16 cellular contexts compared by ENCODE assay signal in genomic region chrX:12789976-12790375, GRCh38. TPM values are rescaled to one million over a fixed set of nuclear protein-coding genes. Genes with fewer than 3 reads are reported as not detected.
DNase-seq lines count a peak whose midpoint lies in the region; ATAC-seq, FAIRE-seq and TF ChIP-seq lines count a peak whose summit lies in the region.
"Had no signal": no experiment of that assay in that cellular context is flagged by ENCODE, and none has a peak within 500 bp of the region (broad histone marks: within the 10 kb centered on the region; RNA-seq: fewer than 3 reads in every experiment).

No MANE protein-coding gene starts in this region.

- no peak overlapping the region for H3K27ac Mint-ChIP-seq in T-helper 2 cell treated with Interferon-gamma antibody and Interleukin-4, amounts not matched to agents 5 μg/mL and 100 μg/mL, for 36 hours
- no peak overlapping the region for H3K27ac Mint-ChIP-seq in activated naive CD8-positive, alpha-beta T cell treated with anti-CD3 and anti-CD28 coated beads, Interleukin-2, amount 50 U/mL, for 24 hours
- no peak overlapping the region for H3K27ac Mint-ChIP-seq in nephron

- TF ChIP-seq CTCF in nephron (IDR thresholded peaks at IDR 0.05; ENCODE audit: unreplicated experiment in 3 of 3) (no peak), BE2C (IDR thresholded peaks at IDR 0.05; ENCODE audit: low read depth, low read length) (no peak), brain microvascular endothelial cell (IDR thresholded peaks at IDR 0.05; ENCODE audit: low read depth, low read length, missing control alignments) (no peak)

- no peaks in the 10 kb centered on the region for H3K9me3 Mint-ChIP-seq in T-helper 2 cell treated with Interferon-gamma antibody and Interleukin-4, amounts not matched to agents 5 μg/mL and 100 μg/mL, for 36 hours
- H3K9me3 Mint-ChIP-seq in activated naive CD8-positive, alpha-beta T cell treated with anti-CD3 and anti-CD28 coated beads, Interleukin-2, amount 50 U/mL, for 24 hours: no peaks in the 10 kb centered on the region
- H3K9me3 Mint-ChIP-seq in nephron: peaks cover 15% of the 10 kb centered on the region

- no peak for ATAC-seq in activated naive CD8-positive, alpha-beta T cell treated with anti-CD3 and anti-CD28 coated beads, Interleukin-2, amount 50 U/mL, for 24 hours

- H3K36me3 ChIP-seq in BE2C (no peaks in the 10 kb centered on the region), brain microvascular endothelial cell (replicated peaks) (no peaks in the 10 kb centered on the region)
- H3K36me3 ChIP-seq: prostate gland had no signal

- H3K9me3 ChIP-seq in BE2C: no peaks in the 10 kb centered on the region
- H3K9me3 ChIP-seq: prostate gland had no signal

- no peak for DNase-seq in T-helper 2 cell treated with Interferon-gamma antibody and Interleukin-4, amounts not matched to agents 5 μg/mL and 100 μg/mL, for 36 hours (ENCODE audit: low spot score)
- DNase-seq in T-helper 2 cell (no peak), GM12891 (ENCODE audit: insufficient read length, low spot score) (no peak), NCI-H226 (no peak), BE2C (no peak), brain microvascular endothelial cell (no peak)
- DNase-seq in activated naive CD8-positive, alpha-beta T cell treated with anti-CD3 and anti-CD28 coated beads, Interleukin-2, amount 50 U/mL, for 24 hours: no peak
- DNase-seq: 8988T; activated CD8-positive, alpha-beta memory T cell treated with anti-CD3 and anti-CD28 coated beads, Interleukin-2, amount 50 U/mL, for 4 hours; islet precursor cell; NCI-H146; NCI-H510A had no signal

- H3K4me1 Mint-ChIP-seq in T-helper 2 cell treated with Interferon-gamma antibody and Interleukin-4, amounts not matched to agents 5 μg/mL and 100 μg/mL, for 36 hours (ENCODE audit: low read depth): peaks cover 20% of the 10 kb centered on the region
- H3K4me1 Mint-ChIP-seq in activated naive CD8-positive, alpha-beta T cell treated with anti-CD3 and anti-CD28 coated beads, Interleukin-2, amount 50 U/mL, for 24 hours: peaks cover 28% of the 10 kb centered on the region
- H3K4me1 Mint-ChIP-seq in nephron: no peaks in the 10 kb centered on the region

- in situ Hi-C loops in brain microvascular endothelial cell (cut with HindIII; ENCODE audit: low pct_ligation_motif_present, low sequenced_read_pairs): no loop called here

- H3K36me3 Mint-ChIP-seq in T-helper 2 cell treated with Interferon-gamma antibody and Interleukin-4, amounts not matched to agents 5 μg/mL and 100 μg/mL, for 36 hours (ENCODE audit: low read depth): peaks cover 14% of the 10 kb centered on the region
- peaks cover 22% of the 10 kb centered on the region for H3K36me3 Mint-ChIP-seq in activated naive CD8-positive, alpha-beta T cell treated with anti-CD3 and anti-CD28 coated beads, Interleukin-2, amount 50 U/mL, for 24 hours (ENCODE audit: low read depth)
- peaks cover 6% of the 10 kb centered on the region for H3K36me3 Mint-ChIP-seq in nephron (ENCODE audit: low read depth)

- peak; percentile 58 for FAIRE-seq in GM12891 (lab: Jason Lieb, UNC)
- FAIRE-seq: G401.6 had no signal

- no peak for TF ChIP-seq POLR2A in GM12891 (IDR thresholded peaks at IDR 0.05; ENCODE audit: low read depth, low read length)

- H3K4me3 ChIP-seq in BE2C (ENCODE audit: low read depth, low read length) (no peak overlapping the region), brain microvascular endothelial cell (ENCODE audit: low read depth, low read length) (no peak overlapping the region)

- H3K4me1 ChIP-seq in BE2C: no peaks in the 10 kb centered on the region
- H3K4me1 ChIP-seq: prostate gland had no signal

- H3K27ac ChIP-seq in brain microvascular endothelial cell: no peak overlapping the region
- H3K27ac ChIP-seq: coronary artery, prostate gland had no signal

- H3K27me3 Mint-ChIP-seq in T-helper 2 cell treated with Interferon-gamma antibody and Interleukin-4, amounts not matched to agents 5 μg/mL and 100 μg/mL, for 36 hours (ENCODE audit: low read depth): peaks cover 12% of the 10 kb centered on the region
- H3K27me3 Mint-ChIP-seq in activated naive CD8-positive, alpha-beta T cell treated with anti-CD3 and anti-CD28 coated beads, Interleukin-2, amount 50 U/mL, for 24 hours: no peaks in the 10 kb centered on the region
- peaks cover 13% of the 10 kb centered on the region for H3K27me3 Mint-ChIP-seq in nephron (ENCODE audit: low read depth)

- H3K27me3 ChIP-seq in BE2C (no peaks in the 10 kb centered on the region), brain microvascular endothelial cell (replicated peaks) (no peaks in the 10 kb centered on the region)

- peak overlapping the region; percentile 86 for H3K4me3 Mint-ChIP-seq in T-helper 2 cell treated with Interferon-gamma antibody and Interleukin-4, amounts not matched to agents 5 μg/mL and 100 μg/mL, for 36 hours
- H3K4me3 Mint-ChIP-seq in activated naive CD8-positive, alpha-beta T cell treated with anti-CD3 and anti-CD28 coated beads, Interleukin-2, amount 50 U/mL, for 24 hours: peak overlapping the region; percentile 79
- peak overlapping the region; percentile 65 to 88 (median 82) for H3K4me3 Mint-ChIP-seq in nephron

TF ChIP-seq in GM12891, 5 proteins besides CTCF, POLR2A, EP300 and RAD21:
- no peak for TF ChIP-seq PAX5 (IDR thresholded peaks at IDR 0.05; ENCODE audit: insufficient read depth, low read length, severe bottlenecking)
- no peak for TF ChIP-seq TAF1 (IDR thresholded peaks at IDR 0.05; ENCODE audit: low read depth, low read length)
- TF ChIP-seq SPI1 (IDR thresholded peaks at IDR 0.05; ENCODE audit: low read depth, low read length): no peak
- no peak for TF ChIP-seq POLR2AphosphoS5 (IDR thresholded peaks at IDR 0.05; ENCODE audit: low read depth, low read length)
- no peak for TF ChIP-seq POU2F2 (IDR thresholded peaks at IDR 0.05; ENCODE audit: low read depth, low read length)
TF ChIP-seq in GM12891: peak in this region for 0.

RNA-seq across cellular contexts. Expression of gene PRPS2, which starts 1.2 kb away (rescaled TPM):
- polyA plus RNA-seq in GM12891 (2012; ENCODE audit: low read depth, missing spikeins): 39.1 TPM
- 15.3 TPM for polyA plus RNA-seq in BE2C (2012; ENCODE audit: insufficient read depth, insufficient read length, low read depth)
